ENCODE assay signal across 27 cellular contexts in genomic region chr20:56388882-56389281, GRCh38. TPM values are rescaled to one million over a fixed set of nuclear protein-coding genes. Genes with fewer than 3 reads are reported as not detected.
DNase-seq lines count a peak whose midpoint lies in the region; ATAC-seq and TF ChIP-seq lines count a peak whose summit lies in the region.
"Had no signal": no experiment of that assay in that cellular context is flagged by ENCODE, and none has a peak within 500 bp of the region (broad histone marks: within the 10 kb centered on the region; RNA-seq: fewer than 3 reads in every experiment).

No MANE protein-coding gene starts in this region.

- H3K36me3 Mint-ChIP-seq in activated CD4-positive, alpha-beta T cell treated with anti-CD3 and anti-CD28 coated beads, Interleukin-2, amount 10 ng/mL, durations not matched to agents 24 days and 14 days (ENCODE audit: low read depth): peaks cover 45% of the 10 kb centered on the region
- H3K36me3 Mint-ChIP-seq in MCF 10A (ENCODE audit: insufficient read depth, unreplicated experiment) (peaks cover 20% of the 10 kb centered on the region), neural progenitor cell (peaks cover 32% of the 10 kb centered on the region)
- H3K36me3 Mint-ChIP-seq in activated T-helper 17 cell treated with anti-CD3 and anti-CD28 coated beads, Interleukin-2, amount 50 U/mL, for 72 hours (ENCODE audit: low read depth): peaks cover 28% of the 10 kb centered on the region

- peaks cover 96% of the 10 kb centered on the region for H3K79me2 ChIP-seq in neural progenitor cell (ENCODE audit: low read depth)

- peak overlapping the region; percentile 48 for H3K27ac Mint-ChIP-seq in activated CD4-positive, alpha-beta T cell treated with anti-CD3 and anti-CD28 coated beads, Interleukin-2, amount 10 ng/mL, durations not matched to agents 24 days and 14 days
- H3K27ac Mint-ChIP-seq in MCF 10A (ENCODE audit: low read depth, unreplicated experiment) (peak overlapping the region; percentile 1), neural progenitor cell (no peak overlapping the region)
- peak overlapping the region; percentile 46 for H3K27ac Mint-ChIP-seq in activated T-helper 17 cell treated with anti-CD3 and anti-CD28 coated beads, Interleukin-2, amount 50 U/mL, for 72 hours
- H3K27ac Mint-ChIP-seq: B cell had no signal

- no peak overlapping the region for H2AFZ ChIP-seq in neural progenitor cell (replicated peaks)
- H2AFZ ChIP-seq: GM23248 had no signal

- no peaks in the 10 kb centered on the region for H3K9me3 Mint-ChIP-seq in activated CD4-positive, alpha-beta T cell treated with anti-CD3 and anti-CD28 coated beads, Interleukin-2, amount 10 ng/mL, durations not matched to agents 24 days and 14 days
- no peaks in the 10 kb centered on the region for H3K9me3 Mint-ChIP-seq in MCF 10A (ENCODE audit: unreplicated experiment)
- H3K9me3 Mint-ChIP-seq in activated T-helper 17 cell treated with anti-CD3 and anti-CD28 coated beads, Interleukin-2, amount 50 U/mL, for 72 hours: no peaks in the 10 kb centered on the region
- H3K9me3 Mint-ChIP-seq in neural progenitor cell: no peaks in the 10 kb centered on the region
- H3K9me3 Mint-ChIP-seq: CD4-positive, CD25-positive, alpha-beta regulatory T cell had no signal

- H3K27me3 Mint-ChIP-seq in activated CD4-positive, alpha-beta T cell treated with anti-CD3 and anti-CD28 coated beads, Interleukin-2, amount 10 ng/mL, durations not matched to agents 24 days and 14 days: no peaks in the 10 kb centered on the region
- H3K27me3 Mint-ChIP-seq in MCF 10A (ENCODE audit: insufficient read depth, unreplicated experiment) (no peaks in the 10 kb centered on the region), neural progenitor cell (ENCODE audit: insufficient read depth, low read depth) (no peaks in the 10 kb centered on the region)
- H3K27me3 Mint-ChIP-seq in activated T-helper 17 cell treated with anti-CD3 and anti-CD28 coated beads, Interleukin-2, amount 50 U/mL, for 72 hours: no peaks in the 10 kb centered on the region
- H3K27me3 Mint-ChIP-seq: B cell; CD4-positive, CD25-positive, alpha-beta regulatory T cell had no signal

- no TSS peak for BruUV-seq in MCF 10A (replicated peaks; lab: Mats Ljungman, UMichigan)

- H3K9me3 ChIP-seq in breast epithelium: no peaks in the 10 kb centered on the region
- no peaks in the 10 kb centered on the region for H3K9me3 ChIP-seq in neural progenitor cell (ENCODE audit: low read depth)
- H3K9me3 ChIP-seq in heart left ventricle: no peaks in the 10 kb centered on the region
- H3K9me3 ChIP-seq: Caco-2, HAP-1, Peyer's patch had no signal

- no peak overlapping the region for H3K9ac ChIP-seq in neural progenitor cell
- H3K9ac ChIP-seq: GM23248 had no signal

- DNase-seq in activated CD4-positive, alpha-beta T cell treated with anti-CD3 and anti-CD28 coated beads, Interleukin-2, amount 10 ng/mL, durations not matched to agents 24 days and 14 days: no peak
- DNase-seq in activated CD4-positive, alpha-beta T cell treated with anti-CD3 and anti-CD28 coated beads, Interleukin-2, amount 50 U/mL, for 4 hours: no peak
- DNase-seq in MCF 10A (ENCODE audit: unreplicated experiment) (no peak), breast epithelium (ENCODE audit: low spot score in 2 of 2) (no peak), neural progenitor cell (ENCODE audit: low spot score) (no peak), heart left ventricle (no peak), SIG-M5 (lab: John Stamatoyannopoulos, UW) (no peak)
- DNase-seq: 8988T; CD4-positive, CD25-positive, alpha-beta regulatory T cell; GF-D8; GM23248; Karpas-422; MM.1S; NCI-H1092 treated with DMSO at 0.1 percent for 48 hours; NCI-H146; NCI-H2029 treated with DMSO at 0.1 percent for 48 hours; NCI-H2171; NCI-H446; NCI-H69; NK-92 treated with Interleukin-12 subunit alpha and Interleukin-12 subunit beta, amount 100 ng/mL, for 24 hours; Peyer's patch had no signal

- intact Hi-C loops in activated CD4-positive, alpha-beta T cell treated with anti-CD3 and anti-CD28 coated beads, Interleukin-2, amount 10 ng/mL, durations not matched to agents 24 days and 14 days (cut with micrococcal nuclease): no loop called here
- intact Hi-C loops in MCF 10A (cut with micrococcal nuclease) (no loop called here), breast epithelium (cut with DNase I; ENCODE audit: low total_unique reads) (no loop called here), heart left ventricle (cut with DNase I) (no loop called here)

- H3K4me3 ChIP-seq in breast epithelium: no peak overlapping the region
- H3K4me3 ChIP-seq in neural progenitor cell: no peak overlapping the region
- no peak overlapping the region for H3K4me3 ChIP-seq in heart left ventricle
- H3K4me3 ChIP-seq: HAP-1, Peyer's patch had no signal

- TF ChIP-seq CTCF in MCF 10A (IDR thresholded peaks at IDR 0.05; ENCODE audit: unreplicated experiment) (no peak), breast epithelium (IDR thresholded peaks at IDR 0.05) (no peak), neural progenitor cell (IDR thresholded peaks at IDR 0.05) (no peak), heart left ventricle (IDR thresholded peaks at IDR 0.05) (no peak)

- CTCF ChIA-PET in MCF 10A (lab: Yijun Ruan, JAX): interaction anchor here (1.5 kb wide), 1 partner anchor 201 kb away, joined by 7 read pairs; no protein-coding TSS in a partner anchor

- ATAC-seq in activated T-helper 17 cell treated with anti-CD3 and anti-CD28 coated beads, Interleukin-2, amount 50 U/mL, for 72 hours (replicated peaks): no peak
- ATAC-seq in heart left ventricle: no peak
- ATAC-seq: Right ventricle myocardium inferior had no signal

- H3K36me3 ChIP-seq in breast epithelium (no peaks in the 10 kb centered on the region), neural progenitor cell (peaks cover 19% of the 10 kb centered on the region), heart left ventricle (peaks cover 0 to 28% (median 0%) of the 10 kb centered on the region in 9 donors)

- peaks cover 7% of the 10 kb centered on the region for H3F3A ChIP-seq in neural progenitor cell (ENCODE audit: low read depth)

- no peak overlapping the region for H3K27ac ChIP-seq in breast epithelium
- H3K27ac ChIP-seq in neural progenitor cell: no peak overlapping the region
- H3K27ac ChIP-seq in heart left ventricle: no peak overlapping the region
- H3K27ac ChIP-seq: GM23248, Peyer's patch had no signal

- no peak for TF ChIP-seq POLR2A in breast epithelium (IDR thresholded peaks at IDR 0.05)
- no peak for TF ChIP-seq POLR2A in heart left ventricle (IDR thresholded peaks at IDR 0.05)

- WGBS in heart left ventricle, 4 donors: 75 to 94% (median 84%) methylated on average over 4 of the region's 4 CpGs

- H3K4me2 ChIP-seq in neural progenitor cell: no peak overlapping the region

- H3K27me3 ChIP-seq in breast epithelium (no peaks in the 10 kb centered on the region), neural progenitor cell (no peaks in the 10 kb centered on the region), heart left ventricle (no peaks in the 10 kb centered on the region)
- H3K27me3 ChIP-seq: Peyer's patch had no signal

- no peak overlapping the region for H3K4me3 Mint-ChIP-seq in activated CD4-positive, alpha-beta T cell treated with anti-CD3 and anti-CD28 coated beads, Interleukin-2, amount 10 ng/mL, durations not matched to agents 24 days and 14 days
- H3K4me3 Mint-ChIP-seq in MCF 10A (ENCODE audit: unreplicated experiment): no peak overlapping the region
- no peak overlapping the region for H3K4me3 Mint-ChIP-seq in activated T-helper 17 cell treated with anti-CD3 and anti-CD28 coated beads, Interleukin-2, amount 50 U/mL, for 72 hours
- H3K4me3 Mint-ChIP-seq in neural progenitor cell: peak overlapping the region; percentile 60
- H3K4me3 Mint-ChIP-seq: B cell had no signal

- peaks cover 0 to 11% of the 10 kb centered on the region in 2 donors for H3K4me1 ChIP-seq in breast epithelium
- H3K4me1 ChIP-seq in neural progenitor cell: peaks cover 15% of the 10 kb centered on the region
- peaks cover 0 to 20% (median 15%) of the 10 kb centered on the region in 12 donors for H3K4me1 ChIP-seq in heart left ventricle

- H4K20me1 ChIP-seq in neural progenitor cell (ENCODE audit: low read depth): peaks cover 70% of the 10 kb centered on the region

- POLR2A ChIA-PET in MCF 10A (lab: Yijun Ruan, JAX): no interaction called here

- peaks cover 45% of the 10 kb centered on the region for H3K4me1 Mint-ChIP-seq in activated CD4-positive, alpha-beta T cell treated with anti-CD3 and anti-CD28 coated beads, Interleukin-2, amount 10 ng/mL, durations not matched to agents 24 days and 14 days
- H3K4me1 Mint-ChIP-seq in MCF 10A (ENCODE audit: insufficient read depth, unreplicated experiment) (peaks cover 27% of the 10 kb centered on the region), neural progenitor cell (peaks cover 27% of the 10 kb centered on the region)
- H3K4me1 Mint-ChIP-seq in activated T-helper 17 cell treated with anti-CD3 and anti-CD28 coated beads, Interleukin-2, amount 50 U/mL, for 72 hours: peaks cover 26% of the 10 kb centered on the region

RNA-seq across cellular contexts. Expression of gene AURKA, which starts 3.1 kb away (rescaled TPM):
- 42.3 and 42.6 TPM in 2 replicates for total RNA-seq in activated CD4-positive, alpha-beta T cell treated with anti-CD3 and anti-CD28 coated beads, Interleukin-2, amount 10 ng/mL, durations not matched to agents 24 days and 14 days
- total RNA-seq in MCF 10A (2022): 65.8 and 75.3 TPM in 2 replicates
- total RNA-seq in breast epithelium: 1 to 10 TPM in 2 of 3 donors, under 1 TPM in 1; 0.98 to 2.2 (median 1.6) TPM
- total RNA-seq in activated T-helper 17 cell treated with anti-CD3 and anti-CD28 coated beads, Interleukin-2, amount 50 U/mL, for 72 hours: 100 to 1,000 TPM in 1 of 2 donors, 10 to 100 TPM in 1; 86.3 to 112 TPM
- 144 and 186 TPM in 2 replicates for total RNA-seq in neural progenitor cell (ENCODE audit: low replicate concordance)
- total RNA-seq in heart left ventricle: 10 to 100 TPM in 2 of 9 donors, 1 to 10 TPM in 7; 2.4 to 11.0 (median 6.3) TPM
- polyA plus RNA-seq in heart left ventricle: 10 to 100 TPM in 1 of 2 donors, 1 to 10 TPM in 1; 2.2 to 19.5 TPM

RNA-seq across cellular contexts. Expression of gene CSTF1, which starts 3.6 kb away (rescaled TPM):
- 52.2 and 52.5 TPM in 2 replicates for total RNA-seq in activated CD4-positive, alpha-beta T cell treated with anti-CD3 and anti-CD28 coated beads, Interleukin-2, amount 10 ng/mL, durations not matched to agents 24 days and 14 days
- total RNA-seq in MCF 10A (2022) (30.1 and 35.1 TPM in 2 replicates), breast epithelium (10 to 100 TPM; 17.1 to 53.4 (median 35.7) TPM), neural progenitor cell (ENCODE audit: low replicate concordance) (72.7 and 87.2 TPM in 2 replicates), heart left ventricle (10 to 100 TPM; 16.0 to 27.3 (median 22.0) TPM)
- total RNA-seq in activated T-helper 17 cell treated with anti-CD3 and anti-CD28 coated beads, Interleukin-2, amount 50 U/mL, for 72 hours: 10 to 100 TPM; 71.2 to 76.5 TPM
- polyA plus RNA-seq in heart left ventricle: 10 to 100 TPM in 1 of 2 donors, 1 to 10 TPM in 1; 4.2 to 15.3 TPM

RNA-seq across cellular contexts. Expression of gene CASS4, which starts 23.2 kb away (rescaled TPM):
- total RNA-seq in activated CD4-positive, alpha-beta T cell treated with anti-CD3 and anti-CD28 coated beads, Interleukin-2, amount 10 ng/mL, durations not matched to agents 24 days and 14 days: 2.8 and 3.1 TPM in 2 replicates
- total RNA-seq in MCF 10A (2022) (not detected in 2 replicates), breast epithelium (1 to 10 TPM; 1.6 to 3.4 (median 2.2) TPM), neural progenitor cell (ENCODE audit: low replicate concordance) (0.09 TPM in 1 of 2 replicates, not detected in the other), heart left ventricle (1 to 10 TPM in 2 of 9 donors, under 1 TPM in 7; 0.07 to 3.8 (median 0.50) TPM)
- 1 to 10 TPM; 5.1 to 9.4 TPM for total RNA-seq in activated T-helper 17 cell treated with anti-CD3 and anti-CD28 coated beads, Interleukin-2, amount 50 U/mL, for 72 hours
- under 1 TPM; 0.38 to 0.47 TPM for polyA plus RNA-seq in heart left ventricle
- total RNA-seq: HT-29 had no signal

RNA-seq across cellular contexts. Expression of gene FAM210B, which starts 30.1 kb away (rescaled TPM):
- 5.5 and 6.0 TPM in 2 replicates for total RNA-seq in activated CD4-positive, alpha-beta T cell treated with anti-CD3 and anti-CD28 coated beads, Interleukin-2, amount 10 ng/mL, durations not matched to agents 24 days and 14 days
- total RNA-seq in MCF 10A (2022): 37.7 and 38.2 TPM in 2 replicates
- 10 to 100 TPM; 62.6 to 100.0 (median 80.8) TPM for total RNA-seq in breast epithelium
- total RNA-seq in activated T-helper 17 cell treated with anti-CD3 and anti-CD28 coated beads, Interleukin-2, amount 50 U/mL, for 72 hours: 1 to 10 TPM; 2.2 to 3.6 TPM
- total RNA-seq in neural progenitor cell (ENCODE audit: low replicate concordance): 19.3 and 26.7 TPM in 2 replicates
- 10 to 100 TPM; 48.3 to 69.8 (median 57.2) TPM for total RNA-seq in heart left ventricle
- polyA plus RNA-seq in heart left ventricle: 10 to 100 TPM; 32.6 to 34.2 TPM
